In genomic region chr9:99762470-99762869, GRCh38 we compare ENCODE assay signal across 1 cellular context.
A peak's percentile ranks its signal among the peaks of the same experiment; 100 is the strongest.
TF ChIP-seq lines count a peak whose summit lies in the region.

No MANE protein-coding gene starts in this region.

TF ChIP-seq in GM12878, 131 proteins besides CTCF, POLR2A, EP300 and RAD21 (continued from another document):
- TF ChIP-seq, protein P1, sequence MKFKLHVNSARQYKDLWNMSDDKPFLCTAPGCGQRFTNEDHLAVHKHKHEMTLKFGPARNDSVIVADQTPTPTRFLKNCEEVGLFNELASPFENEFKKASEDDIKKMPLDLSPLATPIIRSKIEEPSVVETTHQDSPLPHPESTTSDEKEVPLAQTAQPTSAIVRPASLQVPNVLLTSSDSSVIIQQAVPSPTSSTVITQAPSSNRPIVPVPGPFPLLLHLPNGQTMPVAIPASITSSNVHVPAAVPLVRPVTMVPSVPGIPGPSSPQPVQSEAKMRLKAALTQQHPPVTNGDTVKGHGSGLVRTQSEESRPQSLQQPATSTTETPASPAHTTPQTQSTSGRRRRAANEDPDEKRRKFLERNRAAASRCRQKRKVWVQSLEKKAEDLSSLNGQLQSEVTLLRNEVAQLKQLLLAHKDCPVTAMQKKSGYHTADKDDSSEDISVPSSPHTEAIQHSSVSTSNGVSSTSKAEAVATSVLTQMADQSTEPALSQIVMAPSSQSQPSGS (IDR thresholded peaks at IDR 0.05; ENCODE audit: low read length) = peak; percentile 43; the same call in 1 of the 2 replicates
- TF ChIP-seq MEF2A (IDR thresholded peaks at IDR 0.05; ENCODE audit: insufficient read depth, low read depth, low read length) (no peak), RUNX3 (IDR thresholded peaks at IDR 0.05; ENCODE audit: low read length) (peak; percentile 74), MTA2 (IDR thresholded peaks at IDR 0.05; ENCODE audit: low read depth) (peak; percentile 64; the same call in 1 of the 2 replicates), YY1 (IDR thresholded peaks at IDR 0.05; ENCODE audit: low read depth, low read length) (no peak), EGR1 (IDR thresholded peaks at IDR 0.05; ENCODE audit: borderline replicate concordance in 1 of 2, low read depth in 2 of 2, low read length in 2 of 2) (peak in 1 of 2 experiments; percentile 30; a peak in 1 of 3 replicates), CBX5 (IDR thresholded peaks at IDR 0.05; ENCODE audit: low read depth) (0 out of 2 replicates have a peak, but pooled peaks have one; percentile 36), NBN (IDR thresholded peaks at IDR 0.05) (0 out of 2 replicates have a peak, but pooled peaks have one; percentile 59), ZBTB11 (CRISPR knock-in tag; IDR thresholded peaks at IDR 0.05) (no peak), SMAD1 (IDR thresholded peaks at IDR 0.05; ENCODE audit: low read depth, partially characterized antibody) (no peak), BRCA1 (IDR thresholded peaks at IDR 0.05; ENCODE audit: low read depth, low read length) (no peak), RELB (IDR thresholded peaks at IDR 0.05; ENCODE audit: low read depth) (peak; percentile 64; the same call in 1 of the 2 replicates), PKNOX1 (IDR thresholded peaks at IDR 0.05) (peak; percentile 59; the same call in 1 of the 2 replicates), ETV6 (conservative IDR thresholded peaks at IDR 0.05 in 1 of 2, IDR thresholded peaks at IDR 0.05 in 1 of 2; ENCODE audit: borderline replicate concordance in 1 of 2, low read depth in 1 of 2) (peak in 1 of 2 experiments; percentile 95; a peak in 1 of 4 replicates), IRF4 (IDR thresholded peaks at IDR 0.05; ENCODE audit: low read depth, low read length) (peak; percentile 64), EED (IDR thresholded peaks at IDR 0.05; ENCODE audit: low read depth) (peak; percentile 46), KLF5 (IDR thresholded peaks at IDR 0.05; ENCODE audit: partially characterized antibody) (no peak), IKZF1 (conservative IDR thresholded peaks at IDR 0.05) (peak; percentile 78), EZH2 (IDR thresholded peaks at IDR 0.05; ENCODE audit: borderline replicate concordance, control insufficient read depth, low read depth, low read length) (no peak), BHLHE40 (IDR thresholded peaks at IDR 0.05; ENCODE audit: borderline replicate concordance in 1 of 2, low read depth in 2 of 2, low read length in 1 of 2) (0 out of 4 replicates have a peak, but pooled peaks of 1 of the 2 experiments have one; percentile 13), SMC3 (IDR thresholded peaks at IDR 0.05; ENCODE audit: borderline replicate concordance, low read length) (peak; percentile 25; the same call in 1 of the 2 replicates)
